ENCODE assay signal across 22 cellular contexts in the genomic region with DNA sequence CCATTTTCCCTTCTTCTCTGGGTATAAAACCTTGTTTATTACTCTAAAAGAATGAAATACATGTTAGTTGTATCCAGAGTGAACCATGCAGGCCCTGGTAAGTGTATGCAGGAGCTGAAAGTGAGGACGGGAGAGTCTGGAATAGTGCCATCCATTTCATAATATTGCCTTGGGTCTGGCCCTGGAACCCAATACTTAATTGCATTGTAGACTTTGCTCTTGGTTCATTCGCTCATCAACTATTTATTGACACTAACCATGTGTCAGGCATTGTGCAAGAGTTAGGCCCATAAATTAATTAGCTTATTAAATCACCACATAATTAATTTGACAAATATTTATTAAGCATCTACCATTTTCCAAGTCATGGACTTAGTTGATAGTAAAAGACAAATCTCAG.
"Had no signal": no experiment of that assay in that cellular context is flagged by ENCODE, and none has a peak within 500 bp of the region (broad histone marks: within the 10 kb centered on the region; RNA-seq: fewer than 3 reads in every experiment).

No MANE protein-coding gene starts in this region.

- DNase-seq: activated CD4-positive, alpha-beta memory T cell treated with anti-CD3 and anti-CD28 coated beads, Interleukin-2, amount 10 ng/mL, durations not matched to agents 7 days and 5 days; activated CD4-positive, alpha-beta T cell treated with anti-CD3 and anti-CD28 coated beads, Interleukin-2, amount 10 ng/mL, durations not matched to agents 24 days and 14 days; activated effector memory CD4-positive, alpha-beta T cell treated with Interleukin-2 at 50 U/mL for 16 hours; activated naive CD4-positive, alpha-beta T cell treated with anti-CD3 and anti-CD28 coated beads for 36 hours; activated naive CD8-positive, alpha-beta T cell treated with anti-CD3 and anti-CD28 coated beads, Interleukin-2, amount 10 ng/mL, durations not matched to agents 7 days and 5 days; activated T-cell treated with anti-CD3 and anti-CD28 coated beads, Interleukin-2, amount 50 U/mL, for 72 hours; amygdala; erythroblast; glutamatergic neuron; hippocampal formation; kidney glomerular epithelial cell; left ventricle myocardium superior; pancreas; stimulated activated CD4-positive, alpha-beta T cell treated with anti-CD3 and anti-CD28 coated beads, Interleukin-12 subunit alpha, Interleukin-12 subunit beta, amount 100 ng/mL, for 4 hours; stimulated activated naive CD8-positive, alpha-beta T cell treated with anti-CD3 and anti-CD28 coated beads, Interleukin-15, amount 100 ng/mL, for 72 hours; T-cell; tibial artery had no signal

- H3K27me3 ChIP-seq: cardiac muscle cell, pancreas, tibial artery had no signal

- H3K4me1 Mint-ChIP-seq: activated CD4-positive, alpha-beta memory T cell treated with anti-CD3 and anti-CD28 coated beads, Interleukin-2, amount 10 ng/mL, durations not matched to agents 7 days and 5 days; activated CD4-positive, alpha-beta T cell treated with anti-CD3 and anti-CD28 coated beads, Interleukin-2, amount 10 ng/mL, durations not matched to agents 24 days and 14 days; memory B cell; stimulated activated naive CD8-positive, alpha-beta T cell treated with anti-CD3 and anti-CD28 coated beads, Interleukin-15, amount 100 ng/mL, for 72 hours; T-cell had no signal

- H3K4me1 ChIP-seq: pancreas, tibial artery had no signal

- H3K9me3 Mint-ChIP-seq: activated CD4-positive, alpha-beta memory T cell treated with anti-CD3 and anti-CD28 coated beads, Interleukin-2, amount 10 ng/mL, durations not matched to agents 7 days and 5 days; activated CD4-positive, alpha-beta T cell treated with anti-CD3 and anti-CD28 coated beads, Interleukin-2, amount 10 ng/mL, durations not matched to agents 24 days and 14 days; activated naive CD8-positive, alpha-beta T cell treated with anti-CD3 and anti-CD28 coated beads, Interleukin-2, amount 10 ng/mL, durations not matched to agents 7 days and 5 days; activated T-cell treated with anti-CD3 and anti-CD28 coated beads, Interleukin-2, amount 50 U/mL, for 72 hours; nephron; T-cell; T-helper 2 cell treated with Interferon-gamma antibody and Interleukin-4, amounts not matched to agents 5 μg/mL and 100 μg/mL, for 36 hours had no signal

- H3K4me3 Mint-ChIP-seq: activated CD4-positive, alpha-beta memory T cell treated with anti-CD3 and anti-CD28 coated beads, Interleukin-2, amount 10 ng/mL, durations not matched to agents 7 days and 5 days; activated CD4-positive, alpha-beta T cell treated with anti-CD3 and anti-CD28 coated beads, Interleukin-2, amount 10 ng/mL, durations not matched to agents 24 days and 14 days; activated naive CD4-positive, alpha-beta T cell treated with anti-CD3 and anti-CD28 coated beads for 36 hours; activated naive CD8-positive, alpha-beta T cell treated with anti-CD3 and anti-CD28 coated beads, Interleukin-2, amount 10 ng/mL, durations not matched to agents 7 days and 5 days; activated T-cell treated with anti-CD3 and anti-CD28 coated beads, Interleukin-2, amount 50 U/mL, for 72 hours; memory B cell; nephron; stimulated activated naive CD8-positive, alpha-beta T cell treated with anti-CD3 and anti-CD28 coated beads, Interleukin-15, amount 100 ng/mL, for 72 hours; T-cell; T-helper 2 cell treated with Interferon-gamma antibody and Interleukin-4, amounts not matched to agents 5 μg/mL and 100 μg/mL, for 36 hours had no signal

- H3K27me3 Mint-ChIP-seq: activated CD4-positive, alpha-beta memory T cell treated with anti-CD3 and anti-CD28 coated beads, Interleukin-2, amount 10 ng/mL, durations not matched to agents 7 days and 5 days; activated CD4-positive, alpha-beta T cell treated with anti-CD3 and anti-CD28 coated beads, Interleukin-2, amount 10 ng/mL, durations not matched to agents 24 days and 14 days had no signal

- H3K36me3 Mint-ChIP-seq: activated naive CD8-positive, alpha-beta T cell treated with anti-CD3 and anti-CD28 coated beads, Interleukin-2, amount 10 ng/mL, durations not matched to agents 7 days and 5 days; memory B cell; T-cell had no signal

- H3K27ac Mint-ChIP-seq: activated CD4-positive, alpha-beta memory T cell treated with anti-CD3 and anti-CD28 coated beads, Interleukin-2, amount 10 ng/mL, durations not matched to agents 7 days and 5 days; activated CD4-positive, alpha-beta T cell treated with anti-CD3 and anti-CD28 coated beads, Interleukin-2, amount 10 ng/mL, durations not matched to agents 24 days and 14 days; activated naive CD4-positive, alpha-beta T cell treated with anti-CD3 and anti-CD28 coated beads for 36 hours; activated naive CD8-positive, alpha-beta T cell treated with anti-CD3 and anti-CD28 coated beads, Interleukin-2, amount 10 ng/mL, durations not matched to agents 7 days and 5 days; activated T-cell treated with anti-CD3 and anti-CD28 coated beads, Interleukin-2, amount 50 U/mL, for 72 hours; memory B cell; nephron; stimulated activated naive CD8-positive, alpha-beta T cell treated with anti-CD3 and anti-CD28 coated beads, Interleukin-15, amount 100 ng/mL, for 72 hours; T-cell; T-helper 2 cell treated with Interferon-gamma antibody and Interleukin-4, amounts not matched to agents 5 μg/mL and 100 μg/mL, for 36 hours had no signal

- H3K9me3 ChIP-seq: pancreas, tibial artery had no signal

- H3K27ac ChIP-seq: cardiac muscle cell, pancreas, tibial artery, VCaP had no signal

- H3K4me3 ChIP-seq: cardiac muscle cell, pancreas, tibial artery had no signal

- H3K36me3 ChIP-seq: cardiac muscle cell, pancreas, tibial artery had no signal
